15 cellular contexts compared by ENCODE assay signal in genomic region chr17:37505333-37505732, GRCh38. TPM values are rescaled to one million over a fixed set of nuclear protein-coding genes. Genes with fewer than 3 reads are reported as not detected.
DNase-seq lines count a peak whose midpoint lies in the region; ATAC-seq and TF ChIP-seq lines count a peak whose summit lies in the region.
"Had no signal": no experiment of that assay in that cellular context is flagged by ENCODE, and none has a peak within 500 bp of the region (broad histone marks: within the 10 kb centered on the region; RNA-seq: fewer than 3 reads in every experiment).

No MANE protein-coding gene starts in this region.

- H3K27ac Mint-ChIP-seq in activated CD4-positive, alpha-beta T cell treated with anti-CD3 and anti-CD28 coated beads, Interleukin-2, amount 10 ng/mL, durations not matched to agents 7 days and 5 days, result peak overlapping the region; percentile 41
- no peak overlapping the region for H3K27ac Mint-ChIP-seq in activated CD8-positive, alpha-beta T cell treated with anti-CD3 and anti-CD28 coated beads, Interleukin-2, amount 10 ng/mL, durations not matched to agents 7 days and 5 days
- H3K27ac Mint-ChIP-seq: B cell; CD8-positive, alpha-beta T cell; GM23338 had no signal

- H3K36me3 Mint-ChIP-seq in activated CD4-positive, alpha-beta T cell treated with anti-CD3 and anti-CD28 coated beads, Interleukin-2, amount 10 ng/mL, durations not matched to agents 7 days and 5 days (ENCODE audit: low read depth), result no peaks in the 10 kb centered on the region
- H3K36me3 Mint-ChIP-seq in activated CD8-positive, alpha-beta T cell treated with anti-CD3 and anti-CD28 coated beads, Interleukin-2, amount 10 ng/mL, durations not matched to agents 7 days and 5 days (ENCODE audit: low read depth), result no peaks in the 10 kb centered on the region
- H3K36me3 Mint-ChIP-seq: CD8-positive, alpha-beta T cell had no signal

- H3K4me3 ChIP-seq in GM12865 (ENCODE audit: low read depth, low read length), result no peak overlapping the region
- H3K4me3 ChIP-seq: BLaER1 treated with 17β-estradiol and CSF1 and Interleukin-3, amounts not matched to agents 10 nM and 100 nM; GM23338 had no signal

- ATAC-seq in activated CD8-positive, alpha-beta T cell treated with anti-CD3 and anti-CD28 coated beads, Interleukin-2, amount 10 ng/mL, durations not matched to agents 7 days and 5 days, result no peak
- ATAC-seq: CD8-positive, alpha-beta T cell; GM23338 had no signal

- H3K9me3 Mint-ChIP-seq in activated CD4-positive, alpha-beta T cell treated with anti-CD3 and anti-CD28 coated beads, Interleukin-2, amount 10 ng/mL, durations not matched to agents 7 days and 5 days, result no peaks in the 10 kb centered on the region
- H3K9me3 Mint-ChIP-seq in activated CD8-positive, alpha-beta T cell treated with anti-CD3 and anti-CD28 coated beads, Interleukin-2, amount 10 ng/mL, durations not matched to agents 7 days and 5 days (ENCODE audit: insufficient read depth), result no peaks in the 10 kb centered on the region
- H3K9me3 Mint-ChIP-seq: CD8-positive, alpha-beta T cell; GM23338 had no signal

- no peak for DNase-seq in activated CD4-positive, alpha-beta T cell treated with anti-CD3 and anti-CD28 coated beads, Interleukin-2, amount 10 ng/mL, durations not matched to agents 7 days and 5 days
- DNase-seq in activated CD4-positive, alpha-beta T cell treated with anti-CD3 and anti-CD28 coated beads for 1 hour, result no peak
- DNase-seq in GM12865 (ENCODE audit: low read depth) (peak; percentile 25), LoVo (ENCODE audit: low spot score) (no peak)
- no peak for DNase-seq in activated CD8-positive, alpha-beta T cell treated with anti-CD3 and anti-CD28 coated beads, Interleukin-2, amount 10 ng/mL, durations not matched to agents 7 days and 5 days
- DNase-seq: Calu3; CD8-positive, alpha-beta T cell; DMS79 treated with DMSO at 0.1 percent for 48 hours; EL; HCEC 1CT had no signal

- peak overlapping the region; percentile 64 for H3K27ac ChIP-seq in KOPT-K1 (ENCODE audit: low read depth, low read length, poor library complexity, severe bottlenecking)
- H3K27ac ChIP-seq: BLaER1 treated with 17β-estradiol and CSF1 and Interleukin-3, amounts not matched to agents 10 nM and 100 nM; HL-60 had no signal

- no peak overlapping the region for H3K4me3 Mint-ChIP-seq in activated CD4-positive, alpha-beta T cell treated with anti-CD3 and anti-CD28 coated beads, Interleukin-2, amount 10 ng/mL, durations not matched to agents 7 days and 5 days
- H3K4me3 Mint-ChIP-seq in activated CD8-positive, alpha-beta T cell treated with anti-CD3 and anti-CD28 coated beads, Interleukin-2, amount 10 ng/mL, durations not matched to agents 7 days and 5 days, result no peak overlapping the region
- H3K4me3 Mint-ChIP-seq: B cell; CD8-positive, alpha-beta T cell; GM23338 had no signal

- H3K27me3 Mint-ChIP-seq in activated CD4-positive, alpha-beta T cell treated with anti-CD3 and anti-CD28 coated beads, Interleukin-2, amount 10 ng/mL, durations not matched to agents 7 days and 5 days, result no peaks in the 10 kb centered on the region
- H3K27me3 Mint-ChIP-seq in activated CD8-positive, alpha-beta T cell treated with anti-CD3 and anti-CD28 coated beads, Interleukin-2, amount 10 ng/mL, durations not matched to agents 7 days and 5 days (ENCODE audit: low read depth), result no peaks in the 10 kb centered on the region
- H3K27me3 Mint-ChIP-seq: B cell had no signal

- POLR2A ChIA-PET in activated CD4-positive, alpha-beta T cell treated with anti-CD3 and anti-CD28 coated beads, Interleukin-2, amount 10 ng/mL, durations not matched to agents 7 days and 5 days (lab: Charles Lee), result no interaction called here
- POLR2A ChIA-PET in activated CD8-positive, alpha-beta T cell treated with anti-CD3 and anti-CD28 coated beads, Interleukin-2, amount 10 ng/mL, durations not matched to agents 7 days and 5 days (lab: Charles Lee), result no interaction called here

- H3K9me3 ChIP-seq in KOPT-K1 (ENCODE audit: insufficient read depth, low read length, poor library complexity, severe bottlenecking), result no peaks in the 10 kb centered on the region
- H3K9me3 ChIP-seq: BLaER1 treated with 17β-estradiol and CSF1 and Interleukin-3, amounts not matched to agents 10 nM and 100 nM had no signal

- no peaks in the 10 kb centered on the region for H3K36me3 ChIP-seq in KOPT-K1 (ENCODE audit: insufficient read depth, low read length)

- CTCF ChIA-PET in activated CD4-positive, alpha-beta T cell treated with anti-CD3 and anti-CD28 coated beads, Interleukin-2, amount 10 ng/mL, durations not matched to agents 7 days and 5 days (lab: Charles Lee), result interaction anchor here (1.1 to 1.9 kb wide), 2 partner anchors 9 to 12 kb away, joined by 3 to 4 read pairs; no protein-coding TSS in a partner anchor
- CTCF ChIA-PET in activated CD8-positive, alpha-beta T cell treated with anti-CD3 and anti-CD28 coated beads, Interleukin-2, amount 10 ng/mL, durations not matched to agents 7 days and 5 days (lab: Charles Lee), result interaction anchor here (1.0 to 2.0 kb wide), 2 partner anchors 11 to 132 kb away, joined by 3 to 4 read pairs; no protein-coding TSS in a partner anchor

- peaks cover 7% of the 10 kb centered on the region for H3K4me1 Mint-ChIP-seq in activated CD4-positive, alpha-beta T cell treated with anti-CD3 and anti-CD28 coated beads, Interleukin-2, amount 10 ng/mL, durations not matched to agents 7 days and 5 days
- H3K4me1 Mint-ChIP-seq in activated CD8-positive, alpha-beta T cell treated with anti-CD3 and anti-CD28 coated beads, Interleukin-2, amount 10 ng/mL, durations not matched to agents 7 days and 5 days (ENCODE audit: low read depth), result peaks cover 5% of the 10 kb centered on the region
- H3K4me1 Mint-ChIP-seq: B cell had no signal

- TF ChIP-seq CTCF in GM12865 (IDR thresholded peaks at IDR 0.05; ENCODE audit: insufficient read depth, low read depth, low read length, missing control alignments), result no peak

RNA-seq across cellular contexts. Expression of gene DUSP14, which starts 15.6 kb away (rescaled TPM):
- total RNA-seq in activated CD4-positive, alpha-beta T cell treated with anti-CD3 and anti-CD28 coated beads, Interleukin-2, amount 10 ng/mL, durations not matched to agents 7 days and 5 days, result 10 to 100 TPM in 1 of 2 experiments, 1 to 10 TPM in 1; 9.3 to 11.0 TPM
- 10 to 100 TPM; 11.4 to 12.0 TPM for total RNA-seq in activated CD8-positive, alpha-beta T cell treated with anti-CD3 and anti-CD28 coated beads, Interleukin-2, amount 10 ng/mL, durations not matched to agents 7 days and 5 days
